ENCODE assay signal across 19 cellular contexts in genomic region chr10:71358292-71358691, GRCh38. TPM values are rescaled to one million over a fixed set of nuclear protein-coding genes. Genes with fewer than 3 reads are reported as not detected.
"Had no signal": no experiment of that assay in that cellular context is flagged by ENCODE, and none has a peak within 500 bp of the region (broad histone marks: within the 10 kb centered on the region; RNA-seq: fewer than 3 reads in every experiment).

No MANE protein-coding gene starts in this region.

- H3K4me3 Mint-ChIP-seq: activated CD8-positive, alpha-beta memory T cell treated with anti-CD3 and anti-CD28 coated beads, Interleukin-2, amount 10 ng/mL, durations not matched to agents 7 days and 5 days; activated naive CD4-positive, alpha-beta T cell treated with anti-CD3 and anti-CD28 coated beads, Interleukin-2, amount 10 ng/mL, durations not matched to agents 7 days and 5 days; endodermal cell; natural killer cell had no signal

- H3K4me1 Mint-ChIP-seq: activated CD8-positive, alpha-beta memory T cell treated with anti-CD3 and anti-CD28 coated beads, Interleukin-2, amount 10 ng/mL, durations not matched to agents 7 days and 5 days; activated naive CD4-positive, alpha-beta T cell treated with anti-CD3 and anti-CD28 coated beads, Interleukin-2, amount 10 ng/mL, durations not matched to agents 7 days and 5 days; endodermal cell had no signal

- H3K36me3 ChIP-seq: transverse colon had no signal

- H3K27ac ChIP-seq: transverse colon had no signal

- H3K27me3 ChIP-seq: dorsolateral prefrontal cortex, heart right ventricle, transverse colon had no signal

- H3K27ac Mint-ChIP-seq: activated CD8-positive, alpha-beta memory T cell treated with anti-CD3 and anti-CD28 coated beads, Interleukin-2, amount 10 ng/mL, durations not matched to agents 7 days and 5 days; activated naive CD4-positive, alpha-beta T cell treated with anti-CD3 and anti-CD28 coated beads, Interleukin-2, amount 10 ng/mL, durations not matched to agents 7 days and 5 days; endodermal cell; natural killer cell had no signal

- FAIRE-seq: astrocyte, bronchial epithelial cell, frontal cortex, islet of Langerhans had no signal

- H3K4me3 ChIP-seq: dorsolateral prefrontal cortex, heart right ventricle, lung, skin epidermis, transverse colon had no signal

- H3K9me3 ChIP-seq: heart right ventricle, transverse colon had no signal

- ATAC-seq: activated CD8-positive, alpha-beta memory T cell treated with anti-CD3 and anti-CD28 coated beads, Interleukin-2, amount 10 ng/mL, durations not matched to agents 7 days and 5 days; left colon; natural killer cell had no signal

- H3K9me3 Mint-ChIP-seq: activated naive CD4-positive, alpha-beta T cell treated with anti-CD3 and anti-CD28 coated beads, Interleukin-2, amount 10 ng/mL, durations not matched to agents 7 days and 5 days; endodermal cell; natural killer cell had no signal

- DNase-seq: activated CD4-positive, CD25-positive, alpha-beta regulatory T cell treated with anti-CD3 and anti-CD28 coated beads, Interleukin-2, amount 50 U/mL, for 72 hours; activated CD8-positive, alpha-beta memory T cell treated with anti-CD3 and anti-CD28 coated beads, Interleukin-2, amount 10 ng/mL, durations not matched to agents 7 days and 5 days; activated naive CD4-positive, alpha-beta T cell treated with anti-CD3 and anti-CD28 coated beads, Interleukin-2, amount 10 ng/mL, durations not matched to agents 7 days and 5 days; activated T-cell treated with anti-CD3 and anti-CD28 coated beads, Interleukin-2, amount 50 U/mL, for 1 hour; dorsolateral prefrontal cortex; endodermal cell; heart right ventricle; left colon; natural killer cell; nucleus accumbens; retina; transverse colon had no signal

- H3K36me3 Mint-ChIP-seq: activated CD8-positive, alpha-beta memory T cell treated with anti-CD3 and anti-CD28 coated beads, Interleukin-2, amount 10 ng/mL, durations not matched to agents 7 days and 5 days; activated naive CD4-positive, alpha-beta T cell treated with anti-CD3 and anti-CD28 coated beads, Interleukin-2, amount 10 ng/mL, durations not matched to agents 7 days and 5 days; natural killer cell had no signal

- H3K27me3 Mint-ChIP-seq: activated CD8-positive, alpha-beta memory T cell treated with anti-CD3 and anti-CD28 coated beads, Interleukin-2, amount 10 ng/mL, durations not matched to agents 7 days and 5 days; activated naive CD4-positive, alpha-beta T cell treated with anti-CD3 and anti-CD28 coated beads, Interleukin-2, amount 10 ng/mL, durations not matched to agents 7 days and 5 days had no signal

- H3K4me1 ChIP-seq: transverse colon had no signal

RNA-seq across cellular contexts. Expression of gene CDH23, which starts 38.4 kb away (rescaled TPM):
- total RNA-seq: astrocyte, bronchial epithelial cell, chondrocyte had no signal
